Comparison of ENCODE assay signal across 7 cellular contexts in the genomic region with DNA sequence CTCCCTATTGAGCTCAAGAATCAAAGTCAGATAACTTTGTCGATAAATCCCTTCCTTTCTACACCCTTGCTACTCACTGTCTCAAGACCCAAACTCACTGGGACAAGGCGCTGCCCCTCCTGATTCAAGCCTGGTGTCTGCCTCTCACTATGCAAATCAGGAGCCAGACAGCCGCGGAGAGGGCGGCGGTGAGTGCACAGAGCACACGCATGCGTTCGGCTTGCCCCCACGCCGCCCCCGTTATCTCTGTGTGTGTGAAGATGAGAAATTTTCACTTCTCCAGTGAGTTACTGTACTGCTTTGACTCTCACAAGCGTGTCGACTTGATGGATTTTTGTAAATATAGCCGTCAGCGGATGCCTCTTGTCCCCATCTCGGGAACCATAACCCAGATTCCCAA.
ATAC-seq lines count a peak whose summit lies in the region.

No MANE protein-coding gene starts in this region.

- ATAC-seq in GM18519 (IDR thresholded peaks at IDR 0.05; ENCODE audit: low FRiP score, unreplicated experiment) (peak; percentile 84), GM19324 (IDR thresholded peaks at IDR 0.05; ENCODE audit: low FRiP score, unreplicated experiment) (peak; percentile 75), GM21529 (IDR thresholded peaks at IDR 0.05; ENCODE audit: unreplicated experiment) (peak; percentile 76), HG02678 (IDR thresholded peaks at IDR 0.05; ENCODE audit: unreplicated experiment) (peak; percentile 74), HG02943 (IDR thresholded peaks at IDR 0.05; ENCODE audit: low read depth, unreplicated experiment) (peak; percentile 83), HG03159 (IDR thresholded peaks at IDR 0.05; ENCODE audit: unreplicated experiment) (peak; percentile 50), HG03469 (IDR thresholded peaks at IDR 0.05; ENCODE audit: unreplicated experiment) (peak; percentile 73)

Comparison
In these comparisons a context has a peak if more than half of its experiments do, and no peak if none do; other contexts are left out.
1. Peak in every context shown above with its lines: ATAC-seq.